ENCODE assay signal across 13 cellular contexts in genomic region chr5:67089200-67089725, GRCh38.
DNase-seq lines count a peak whose midpoint lies in the region; ATAC-seq, FAIRE-seq and TF ChIP-seq lines count a peak whose summit lies in the region.
"Had no signal": no experiment of that assay in that cellular context is flagged by ENCODE, and none has a peak within 500 bp of the region (broad histone marks: within the 10 kb centered on the region; RNA-seq: fewer than 3 reads in every experiment).

No MANE protein-coding gene starts in this region.

- no peak overlapping the region for H3K4me3 ChIP-seq in HEK293 (ENCODE audit: low read depth, low read length)
- no peak overlapping the region for H3K4me3 ChIP-seq in bronchial epithelial cell (ENCODE audit: low read depth, low read length)
- H3K4me3 ChIP-seq: pancreas, upper lobe of left lung had no signal

- H3K36me3 ChIP-seq in HEK293 (ENCODE audit: control insufficient read depth in 2 of 2, insufficient read depth in 1 of 2, low read length in 2 of 2) (no peaks in the 10 kb centered on the region), bronchial epithelial cell (ENCODE audit: control insufficient read depth, insufficient read depth, low read length) (peaks cover 4% of the 10 kb centered on the region)
- H3K36me3 ChIP-seq: pancreas had no signal

- POLR2A ChIA-PET in HEK293 (lab: Yijun Ruan, JAX) = interaction anchor here (0.5 kb wide), 1 partner anchor 549 kb away, joined by 5 read pairs; no protein-coding TSS in a partner anchor

- FAIRE-seq in bronchial epithelial cell (lab: Jason Lieb, UNC) = peak; percentile 77
- FAIRE-seq: pancreas had no signal

- peaks cover 4% of the 10 kb centered on the region; the same call in 1 of the 2 replicates for H3K4me1 ChIP-seq in HEK293 (ENCODE audit: control insufficient read depth, insufficient read depth, low read length)

- TF ChIP-seq CTCF in HEK293 (tag by site-specific recombination; IDR thresholded peaks at IDR 0.05) (no peak), bronchial epithelial cell (IDR thresholded peaks at IDR 0.05; ENCODE audit: insufficient read depth, low read length, severe bottlenecking) (no peak), GM13976 (IDR thresholded peaks at IDR 0.05; ENCODE audit: borderline replicate concordance, control extremely low read depth, extremely low read depth, insufficient read depth, missing control alignments) (no peak)

- H3K9me3 ChIP-seq in HEK293 (ENCODE audit: control insufficient read depth, insufficient read depth, low read depth, low read length) = no peaks in the 10 kb centered on the region
- H3K9me3 ChIP-seq: pancreas, upper lobe of left lung had no signal

- no peak overlapping the region for H3K27ac ChIP-seq in HEK293 (ENCODE audit: extremely low read depth, low read depth, low read length)
- H3K27ac ChIP-seq: pancreas had no signal

- in situ Hi-C loops in GM13976 (cut with MboI; ENCODE audit: low sequenced_read_pairs, unreplicated experiment) = no loop called here

- H3K27me3 ChIP-seq in bronchial epithelial cell (ENCODE audit: control insufficient read depth, insufficient read depth, low read length) = no peaks in the 10 kb centered on the region
- H3K27me3 ChIP-seq: pancreas, upper lobe of left lung had no signal

- peak; percentile 82 for ATAC-seq in left lobe of liver
- ATAC-seq: CD8-positive, alpha-beta T cell had no signal

- DNase-seq in AG20443 (ENCODE audit: low spot score) (peak; percentile 36), bronchial epithelial cell (ENCODE audit: low read depth) (peak; percentile 84), left lobe of liver (ENCODE audit: low spot score) (no peak), NCI-H2196 treated with DMSO at 0.1 percent for 48 hours (lab: John Stamatoyannopoulos, UW; ENCODE audit: unreplicated experiment) (no peak), GM13976 (ENCODE audit: low spot score) (no peak), germinal center (ENCODE audit: low spot score) (no peak)
- DNase-seq in activated T-cell treated with anti-CD3 and anti-CD28 coated beads, Interleukin-2, amount 50 U/mL, for 1 hour = no peak
- DNase-seq: CD8-positive, alpha-beta T cell; foreskin melanocyte; pancreas; T-helper 9 cell; upper lobe of left lung had no signal

- CTCF ChIA-PET in HEK293 (lab: Yijun Ruan, JAX) = no interaction called here

TF ChIP-seq in HEK293, 187 proteins besides CTCF, POLR2A, EP300 and RAD21:
- TF ChIP-seq, protein P1, sequence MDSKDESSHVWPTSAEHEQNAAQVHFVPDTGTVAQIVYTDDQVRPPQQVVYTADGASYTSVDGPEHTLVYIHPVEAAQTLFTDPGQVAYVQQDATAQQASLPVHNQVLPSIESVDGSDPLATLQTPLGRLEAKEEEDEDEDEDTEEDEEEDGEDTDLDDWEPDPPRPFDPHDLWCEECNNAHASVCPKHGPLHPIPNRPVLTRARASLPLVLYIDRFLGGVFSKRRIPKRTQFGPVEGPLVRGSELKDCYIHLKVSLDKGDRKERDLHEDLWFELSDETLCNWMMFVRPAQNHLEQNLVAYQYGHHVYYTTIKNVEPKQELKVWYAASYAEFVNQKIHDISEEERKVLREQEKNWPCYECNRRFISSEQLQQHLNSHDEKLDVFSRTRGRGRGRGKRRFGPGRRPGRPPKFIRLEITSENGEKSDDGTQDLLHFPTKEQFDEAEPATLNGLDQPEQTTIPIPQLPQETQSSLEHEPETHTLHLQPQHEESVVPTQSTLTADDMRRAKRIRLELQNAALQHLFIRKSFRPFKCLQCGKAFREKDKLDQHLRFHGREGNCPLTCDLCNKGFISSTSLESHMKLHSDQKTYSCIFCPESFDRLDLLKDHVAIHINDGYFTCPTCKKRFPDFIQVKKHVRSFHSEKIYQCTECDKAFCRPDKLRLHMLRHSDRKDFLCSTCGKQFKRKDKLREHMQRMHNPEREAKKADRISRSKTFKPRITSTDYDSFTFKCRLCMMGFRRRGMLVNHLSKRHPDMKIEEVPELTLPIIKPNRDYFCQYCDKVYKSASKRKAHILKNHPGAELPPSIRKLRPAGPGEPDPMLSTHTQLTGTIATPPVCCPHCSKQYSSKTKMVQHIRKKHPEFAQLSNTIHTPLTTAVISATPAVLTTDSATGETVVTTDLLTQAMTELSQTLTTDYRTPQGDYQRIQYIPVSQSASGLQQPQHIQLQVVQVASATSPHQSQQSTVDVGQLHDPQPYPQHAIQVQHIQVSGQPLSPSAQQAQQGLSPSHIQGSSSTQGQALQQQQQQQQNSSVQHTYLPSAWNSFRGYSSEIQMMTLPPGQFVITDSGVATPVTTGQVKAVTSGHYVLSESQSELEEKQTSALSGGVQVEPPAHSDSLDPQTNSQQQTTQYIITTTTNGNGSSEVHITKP (tag by site-specific recombination; IDR thresholded peaks at IDR 0.05) = 0 out of 2 replicates have a peak, but pooled peaks have one; percentile 15
- TF ChIP-seq MZF1 (tag by site-specific recombination; IDR thresholded peaks at IDR 0.05; ENCODE audit: borderline replicate concordance) = no peak

Comparison
In these comparisons a context has a peak if more than half of its experiments do, and no peak if none do; other contexts are left out.
1. DNase-seq: peak in AG20443 (single experiment) and bronchial epithelial cell (single experiment); none in left lobe of liver (single experiment), NCI-H2196 treated with DMSO at 0.1 percent for 48 hours (single experiment), activated T-cell treated with anti-CD3 and anti-CD28 coated beads, Interleukin-2, amount 50 U/mL, for 1 hour (single experiment), GM13976 (single experiment) and germinal center (single experiment).